ENCODE assay signal across 8 cellular contexts in genomic region chr22:26642465-26643367, GRCh38.
A peak's percentile ranks its signal among the peaks of the same experiment; 100 is the strongest.
DNase-seq lines count a peak whose midpoint lies in the region; ATAC-seq lines count a peak whose summit lies in the region.

No MANE protein-coding gene starts in this region.

- no peaks in the 10 kb centered on the region for H3K36me3 ChIP-seq in iPS-15b (ENCODE audit: control insufficient read depth, insufficient read depth, low read length)

- H3K4me1 ChIP-seq in iPS-15b (ENCODE audit: control insufficient read depth, insufficient read depth, low read length): peaks cover 56% of the 10 kb centered on the region

- peak overlapping the region; percentile 61 for H3K9ac ChIP-seq in iPS-15b (ENCODE audit: low read depth, low read length)

- H3K9me3 ChIP-seq in iPS-15b (ENCODE audit: control insufficient read depth, insufficient read depth, low read length): no peaks in the 10 kb centered on the region

- peak; percentile 25 for DNase-seq in SIG-M5 treated with dmso at 0.1 percent for 504 hours (lab: John Stamatoyannopoulos, UW; ENCODE audit: unreplicated experiment)
- no peak for DNase-seq in SIG-M5 (lab: John Stamatoyannopoulos, UW)
- DNase-seq in activated CD8-positive, alpha-beta memory T cell treated with anti-CD3 and anti-CD28 coated beads, Interleukin-2, amount 50 U/mL, for 24 hours (ENCODE audit: extremely low read depth): peak; percentile 73
- DNase-seq in stimulated activated CD8-positive, alpha-beta memory T cell treated with anti-CD3 and anti-CD28 coated beads, Interleukin-4, amount 100 ng/mL, for 4 hours (ENCODE audit: low read depth in 2 of 2, low spot score in 1 of 2): peak; percentile 62 to 72
- no peak for DNase-seq in SW480 (ENCODE audit: low spot score)
- DNase-seq in SKM-1 treated with dmso at 0.1 percent for 144 hours (lab: John Stamatoyannopoulos, UW; ENCODE audit: unreplicated experiment): no peak

- peak overlapping the region; percentile 31 for H3K4me3 ChIP-seq in iPS-15b (ENCODE audit: low read depth, low read length)

- no peaks in the 10 kb centered on the region for H3K27me3 ChIP-seq in iPS-15b (ENCODE audit: control insufficient read depth, insufficient read depth, low read length)

- no peak for ATAC-seq in GM21825 (IDR thresholded peaks at IDR 0.05; ENCODE audit: unreplicated experiment)

Comparison
In these comparisons a context has a peak if more than half of its experiments do, and no peak if none do; other contexts are left out.
1. DNase-seq: peak in SIG-M5 treated with dmso at 0.1 percent for 504 hours (single experiment), activated CD8-positive, alpha-beta memory T cell treated with anti-CD3 and anti-CD28 coated beads, Interleukin-2, amount 50 U/mL, for 24 hours (single experiment) and stimulated activated CD8-positive, alpha-beta memory T cell treated with anti-CD3 and anti-CD28 coated beads, Interleukin-4, amount 100 ng/mL, for 4 hours (2 of 2); none in SIG-M5 (single experiment), SW480 (single experiment) and SKM-1 treated with dmso at 0.1 percent for 144 hours (single experiment).